Comparison of ENCODE assay signal across 1 cellular context in the genomic region with DNA sequence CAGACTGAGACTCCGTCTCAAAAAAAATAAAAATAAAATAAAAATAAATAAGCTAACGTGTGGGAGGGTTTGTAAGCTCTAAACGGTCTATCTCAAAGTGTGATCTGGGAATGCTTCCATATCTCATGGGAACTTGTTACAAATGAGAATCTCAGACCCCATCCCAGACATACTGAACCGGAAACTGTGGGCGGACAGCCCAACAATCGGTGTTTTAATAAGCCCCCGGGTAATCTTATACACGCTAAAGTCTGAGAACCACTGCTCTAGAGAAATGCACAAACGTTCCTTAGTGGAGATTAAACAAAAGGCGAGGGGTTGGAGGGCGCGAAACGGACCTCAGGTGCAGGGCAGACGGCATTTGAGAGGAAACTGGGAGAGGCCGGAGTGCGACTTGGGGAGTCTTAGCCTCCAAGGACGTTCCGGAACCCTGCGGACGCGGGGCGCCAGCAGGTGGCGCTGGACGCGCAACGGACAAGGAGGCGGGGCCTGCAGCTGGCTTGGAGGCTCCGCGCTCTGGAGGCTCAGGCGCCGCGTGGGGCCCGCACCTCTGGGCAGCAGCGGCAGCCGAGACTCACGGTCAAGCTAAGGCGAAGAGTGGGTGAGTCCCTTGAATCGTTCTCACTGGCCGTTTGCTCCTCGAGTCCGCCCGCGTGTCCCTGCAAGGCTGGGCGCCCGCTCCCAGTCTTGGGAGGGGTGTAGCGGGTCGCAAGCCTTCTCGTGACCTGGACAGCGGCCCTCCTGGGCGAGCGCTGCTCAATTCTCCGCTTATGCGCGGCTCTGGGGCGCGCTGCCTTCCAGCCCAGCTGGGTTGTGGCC.
A peak's percentile ranks its signal among the peaks of the same experiment; 100 is the strongest.
TF ChIP-seq lines count a peak whose summit lies in the region.

Gene STEAP1, plus strand, starts transcription at position 527 of the 819 bp plus-strand sequence. CDS start 5,320 bp downstream, outside the sequence.

TF ChIP-seq in GM12878, 131 proteins besides CTCF, POLR2A, EP300 and RAD21 (continued from another document):
- TF ChIP-seq, protein P1, sequence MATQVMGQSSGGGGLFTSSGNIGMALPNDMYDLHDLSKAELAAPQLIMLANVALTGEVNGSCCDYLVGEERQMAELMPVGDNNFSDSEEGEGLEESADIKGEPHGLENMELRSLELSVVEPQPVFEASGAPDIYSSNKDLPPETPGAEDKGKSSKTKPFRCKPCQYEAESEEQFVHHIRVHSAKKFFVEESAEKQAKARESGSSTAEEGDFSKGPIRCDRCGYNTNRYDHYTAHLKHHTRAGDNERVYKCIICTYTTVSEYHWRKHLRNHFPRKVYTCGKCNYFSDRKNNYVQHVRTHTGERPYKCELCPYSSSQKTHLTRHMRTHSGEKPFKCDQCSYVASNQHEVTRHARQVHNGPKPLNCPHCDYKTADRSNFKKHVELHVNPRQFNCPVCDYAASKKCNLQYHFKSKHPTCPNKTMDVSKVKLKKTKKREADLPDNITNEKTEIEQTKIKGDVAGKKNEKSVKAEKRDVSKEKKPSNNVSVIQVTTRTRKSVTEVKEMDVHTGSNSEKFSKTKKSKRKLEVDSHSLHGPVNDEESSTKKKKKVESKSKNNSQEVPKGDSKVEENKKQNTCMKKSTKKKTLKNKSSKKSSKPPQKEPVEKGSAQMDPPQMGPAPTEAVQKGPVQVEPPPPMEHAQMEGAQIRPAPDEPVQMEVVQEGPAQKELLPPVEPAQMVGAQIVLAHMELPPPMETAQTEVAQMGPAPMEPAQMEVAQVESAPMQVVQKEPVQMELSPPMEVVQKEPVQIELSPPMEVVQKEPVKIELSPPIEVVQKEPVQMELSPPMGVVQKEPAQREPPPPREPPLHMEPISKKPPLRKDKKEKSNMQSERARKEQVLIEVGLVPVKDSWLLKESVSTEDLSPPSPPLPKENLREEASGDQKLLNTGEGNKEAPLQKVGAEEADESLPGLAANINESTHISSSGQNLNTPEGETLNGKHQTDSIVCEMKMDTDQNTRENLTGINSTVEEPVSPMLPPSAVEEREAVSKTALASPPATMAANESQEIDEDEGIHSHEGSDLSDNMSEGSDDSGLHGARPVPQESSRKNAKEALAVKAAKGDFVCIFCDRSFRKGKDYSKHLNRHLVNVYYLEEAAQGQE (IDR thresholded peaks at IDR 0.05; ENCODE audit: low read depth, low read length): peak; percentile 27; the same call in 1 of the 2 replicates
- TF ChIP-seq SMARCA5 (IDR thresholded peaks at IDR 0.05): peak; percentile 98
- peak; percentile 79 for TF ChIP-seq SMC3 (IDR thresholded peaks at IDR 0.05; ENCODE audit: borderline replicate concordance, low read length)
- TF ChIP-seq, protein P2, sequence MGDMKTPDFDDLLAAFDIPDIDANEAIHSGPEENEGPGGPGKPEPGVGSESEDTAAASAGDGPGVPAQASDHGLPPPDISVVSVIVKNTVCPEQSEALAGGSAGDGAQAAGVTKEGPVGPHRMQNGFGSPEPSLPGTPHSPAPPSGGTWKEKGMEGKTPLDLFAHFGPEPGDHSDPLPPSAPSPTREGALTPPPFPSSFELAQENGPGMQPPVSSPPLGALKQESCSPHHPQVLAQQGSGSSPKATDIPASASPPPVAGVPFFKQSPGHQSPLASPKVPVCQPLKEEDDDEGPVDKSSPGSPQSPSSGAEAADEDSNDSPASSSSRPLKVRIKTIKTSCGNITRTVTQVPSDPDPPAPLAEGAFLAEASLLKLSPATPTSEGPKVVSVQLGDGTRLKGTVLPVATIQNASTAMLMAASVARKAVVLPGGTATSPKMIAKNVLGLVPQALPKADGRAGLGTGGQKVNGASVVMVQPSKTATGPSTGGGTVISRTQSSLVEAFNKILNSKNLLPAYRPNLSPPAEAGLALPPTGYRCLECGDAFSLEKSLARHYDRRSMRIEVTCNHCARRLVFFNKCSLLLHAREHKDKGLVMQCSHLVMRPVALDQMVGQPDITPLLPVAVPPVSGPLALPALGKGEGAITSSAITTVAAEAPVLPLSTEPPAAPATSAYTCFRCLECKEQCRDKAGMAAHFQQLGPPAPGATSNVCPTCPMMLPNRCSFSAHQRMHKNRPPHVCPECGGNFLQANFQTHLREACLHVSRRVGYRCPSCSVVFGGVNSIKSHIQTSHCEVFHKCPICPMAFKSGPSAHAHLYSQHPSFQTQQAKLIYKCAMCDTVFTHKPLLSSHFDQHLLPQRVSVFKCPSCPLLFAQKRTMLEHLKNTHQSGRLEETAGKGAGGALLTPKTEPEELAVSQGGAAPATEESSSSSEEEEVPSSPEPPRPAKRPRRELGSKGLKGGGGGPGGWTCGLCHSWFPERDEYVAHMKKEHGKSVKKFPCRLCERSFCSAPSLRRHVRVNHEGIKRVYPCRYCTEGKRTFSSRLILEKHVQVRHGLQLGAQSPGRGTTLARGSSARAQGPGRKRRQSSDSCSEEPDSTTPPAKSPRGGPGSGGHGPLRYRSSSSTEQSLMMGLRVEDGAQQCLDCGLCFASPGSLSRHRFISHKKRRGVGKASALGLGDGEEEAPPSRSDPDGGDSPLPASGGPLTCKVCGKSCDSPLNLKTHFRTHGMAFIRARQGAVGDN (IDR thresholded peaks at IDR 0.05): peak; percentile 68
- TF ChIP-seq, protein P3, sequence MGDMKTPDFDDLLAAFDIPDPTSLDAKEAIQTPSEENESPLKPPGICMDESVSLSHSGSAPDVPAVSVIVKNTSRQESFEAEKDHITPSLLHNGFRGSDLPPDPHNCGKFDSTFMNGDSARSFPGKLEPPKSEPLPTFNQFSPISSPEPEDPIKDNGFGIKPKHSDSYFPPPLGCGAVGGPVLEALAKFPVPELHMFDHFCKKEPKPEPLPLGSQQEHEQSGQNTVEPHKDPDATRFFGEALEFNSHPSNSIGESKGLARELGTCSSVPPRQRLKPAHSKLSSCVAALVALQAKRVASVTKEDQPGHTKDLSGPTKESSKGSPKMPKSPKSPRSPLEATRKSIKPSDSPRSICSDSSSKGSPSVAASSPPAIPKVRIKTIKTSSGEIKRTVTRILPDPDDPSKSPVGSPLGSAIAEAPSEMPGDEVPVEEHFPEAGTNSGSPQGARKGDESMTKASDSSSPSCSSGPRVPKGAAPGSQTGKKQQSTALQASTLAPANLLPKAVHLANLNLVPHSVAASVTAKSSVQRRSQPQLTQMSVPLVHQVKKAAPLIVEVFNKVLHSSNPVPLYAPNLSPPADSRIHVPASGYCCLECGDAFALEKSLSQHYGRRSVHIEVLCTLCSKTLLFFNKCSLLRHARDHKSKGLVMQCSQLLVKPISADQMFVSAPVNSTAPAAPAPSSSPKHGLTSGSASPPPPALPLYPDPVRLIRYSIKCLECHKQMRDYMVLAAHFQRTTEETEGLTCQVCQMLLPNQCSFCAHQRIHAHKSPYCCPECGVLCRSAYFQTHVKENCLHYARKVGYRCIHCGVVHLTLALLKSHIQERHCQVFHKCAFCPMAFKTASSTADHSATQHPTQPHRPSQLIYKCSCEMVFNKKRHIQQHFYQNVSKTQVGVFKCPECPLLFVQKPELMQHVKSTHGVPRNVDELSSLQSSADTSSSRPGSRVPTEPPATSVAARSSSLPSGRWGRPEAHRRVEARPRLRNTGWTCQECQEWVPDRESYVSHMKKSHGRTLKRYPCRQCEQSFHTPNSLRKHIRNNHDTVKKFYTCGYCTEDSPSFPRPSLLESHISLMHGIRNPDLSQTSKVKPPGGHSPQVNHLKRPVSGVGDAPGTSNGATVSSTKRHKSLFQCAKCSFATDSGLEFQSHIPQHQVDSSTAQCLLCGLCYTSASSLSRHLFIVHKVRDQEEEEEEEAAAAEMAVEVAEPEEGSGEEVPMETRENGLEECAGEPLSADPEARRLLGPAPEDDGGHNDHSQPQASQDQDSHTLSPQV (IDR thresholded peaks at IDR 0.05): peak; percentile 48; the same call in 1 of the 2 replicates
- TF ChIP-seq IKZF1 (conservative IDR thresholded peaks at IDR 0.05): peak; percentile 54
- TF ChIP-seq BACH1 (IDR thresholded peaks at IDR 0.05; ENCODE audit: borderline replicate concordance): 0 out of 2 replicates have a peak, but pooled peaks have one; percentile 41
- TF ChIP-seq MLLT1 (IDR thresholded peaks at IDR 0.05): peak; percentile 52
- peak; percentile 61; the same call in 1 of the 2 replicates for TF ChIP-seq YY1 (IDR thresholded peaks at IDR 0.05; ENCODE audit: low read depth, low read length)
- TF ChIP-seq DPF2 (IDR thresholded peaks at IDR 0.05): peak; percentile 34; the same call in 1 of the 2 replicates
- peak in 1 of 2 experiments; percentile 73; a peak in 2 of 4 replicates for TF ChIP-seq BHLHE40 (IDR thresholded peaks at IDR 0.05; ENCODE audit: borderline replicate concordance in 1 of 2, low read depth in 2 of 2, low read length in 1 of 2)
- TF ChIP-seq MXI1 (IDR thresholded peaks at IDR 0.05; ENCODE audit: low read depth, low read length): peak; percentile 68
- 0 out of 2 replicates have a peak, but pooled peaks have one; percentile 45 for TF ChIP-seq NBN (IDR thresholded peaks at IDR 0.05)
- peak; percentile 16 for TF ChIP-seq MEF2B (IDR thresholded peaks at IDR 0.05; ENCODE audit: partially characterized antibody, poor library complexity, severe bottlenecking)
